Comparison of ENCODE assay signal across 8 cellular contexts in genomic region chr11:112289588-112290461, GRCh38. TPM values are rescaled to one million over a fixed set of nuclear protein-coding genes. Genes with fewer than 3 reads are reported as not detected.
DNase-seq lines count a peak whose midpoint lies in the region; ATAC-seq and TF ChIP-seq lines count a peak whose summit lies in the region.

No MANE protein-coding gene starts in this region.

- no peaks in the 10 kb centered on the region for H3K27me3 ChIP-seq in colonic mucosa

- peak; percentile 72 for TF ChIP-seq CTCF in colonic mucosa (IDR thresholded peaks at IDR 0.05)

- no peaks in the 10 kb centered on the region for H3K9me3 ChIP-seq in colonic mucosa

- peak overlapping the region in 1 of 2 donors; percentile 68 for H3K9ac ChIP-seq in colonic mucosa (ENCODE audit: low read depth in 2 of 2, low read length in 2 of 2)

- H3K4me1 ChIP-seq in colonic mucosa = no peaks in the 10 kb centered on the region

- H3K36me3 ChIP-seq in colonic mucosa = no peaks in the 10 kb centered on the region

- ATAC-seq in HG02885 (IDR thresholded peaks at IDR 0.05; ENCODE audit: poor library complexity, unreplicated experiment) = peak; percentile 97

- intact Hi-C loops in colonic mucosa (cut with DNase I) = loop anchor here (2.0 to 10.0 kb wide), 3 partner anchors 265 to 997 kb away; no protein-coding TSS in a partner anchor

- H3K27ac ChIP-seq in colonic mucosa = peak overlapping the region; percentile 50

- DNase-seq in SHP77 (lab: John Stamatoyannopoulos, UW) (peak; percentile 54 to 60), SHP77 treated with DMSO at 0.1 percent for 48 hours (lab: John Stamatoyannopoulos, UW) (no peak), NCI-H2196 (lab: John Stamatoyannopoulos, UW; ENCODE audit: unreplicated experiment) (peak; percentile 72), colonic mucosa (peak; percentile 86), left kidney (ENCODE audit: low read depth, low spot score) (peak; percentile 83)
- peak; percentile 84 to 85 for DNase-seq in activated CD4-positive, alpha-beta T cell treated with anti-CD3 and anti-CD28 coated beads for 4 hours
- DNase-seq in stimulated activated CD4-positive, alpha-beta T cell treated with anti-CD3 and anti-CD28 coated beads, Interleukin-2, amount 100 ng/mL, for 24 hours = peak; percentile 86 to 89

- H3K4me3 ChIP-seq in colonic mucosa = peak overlapping the region; percentile 48

RNA-seq across cellular contexts. Expression of gene PLET1, which starts 29.2 kb away (rescaled TPM):
- total RNA-seq in colonic mucosa = not detected
